In the genomic region with DNA sequence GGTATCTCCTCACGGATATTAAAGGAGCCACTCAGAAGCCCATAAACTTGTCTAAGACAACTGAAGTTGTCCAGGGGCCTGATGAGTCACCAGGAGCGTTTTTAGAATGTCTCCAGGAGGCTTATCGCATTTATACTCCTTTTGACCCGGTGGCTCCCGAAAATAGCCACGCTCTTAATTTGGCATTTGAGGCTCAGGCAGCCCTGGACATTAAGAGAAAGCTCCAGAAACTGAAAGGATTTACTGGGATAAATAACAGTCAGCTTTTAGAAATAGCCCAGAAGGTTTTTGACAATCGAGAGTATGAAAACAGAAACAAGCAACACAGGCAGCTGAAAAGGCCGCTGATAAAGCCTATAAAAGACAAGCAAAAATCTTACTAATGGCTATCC, we compare ENCODE assay signal across 1 cellular context.
TF ChIP-seq lines count a peak whose summit lies in the region.

No MANE protein-coding gene starts in this region.

TF ChIP-seq in K562, 482 proteins besides CTCF, POLR2A, EP300 and RAD21 (continued from another document):
- peak; percentile 46 for TF ChIP-seq TEAD4 (IDR thresholded peaks at IDR 0.05; ENCODE audit: low read length)
- no peak for TF ChIP-seq TEAD4 (CRISPR knock-in tag; IDR thresholded peaks at IDR 0.05; ENCODE audit: borderline replicate concordance)
- TF ChIP-seq ARNT (IDR thresholded peaks at IDR 0.05), result 0 out of 4 replicates have a peak, but pooled peaks of 1 of the 2 experiments have one; percentile 12
- TF ChIP-seq U2AF1 (optimal IDR thresholded peaks at IDR 0.05; ENCODE audit: low read depth, low read length), result no peak
- TF ChIP-seq GTF2B (IDR thresholded peaks at IDR 0.05; ENCODE audit: extremely low read depth, insufficient read length), result no peak
- TF ChIP-seq DPF2 (IDR thresholded peaks at IDR 0.05), result peak; percentile 74; the same call in 1 of the 2 replicates
- TF ChIP-seq EP400 (IDR thresholded peaks at IDR 0.05), result no peak
- no peak for TF ChIP-seq ZNF707 (CRISPR knock-in tag; conservative IDR thresholded peaks at IDR 0.05)
- TF ChIP-seq ARID1B (IDR thresholded peaks at IDR 0.05), result peak; percentile 70
- 0 out of 2 replicates have a peak, but pooled peaks have one; percentile 27 for TF ChIP-seq GTF2E2 (tag; IDR thresholded peaks at IDR 0.05)
- peak; percentile 39; the same call in 1 of the 2 replicates for TF ChIP-seq POLR2AphosphoS5 (IDR thresholded peaks at IDR 0.05; ENCODE audit: control insufficient read depth, insufficient read depth, low read depth, low read length)
- no peak; the same call in 1 of the 2 replicates for TF ChIP-seq ZNF592 (IDR thresholded peaks at IDR 0.05)
- TF ChIP-seq, protein P1, sequence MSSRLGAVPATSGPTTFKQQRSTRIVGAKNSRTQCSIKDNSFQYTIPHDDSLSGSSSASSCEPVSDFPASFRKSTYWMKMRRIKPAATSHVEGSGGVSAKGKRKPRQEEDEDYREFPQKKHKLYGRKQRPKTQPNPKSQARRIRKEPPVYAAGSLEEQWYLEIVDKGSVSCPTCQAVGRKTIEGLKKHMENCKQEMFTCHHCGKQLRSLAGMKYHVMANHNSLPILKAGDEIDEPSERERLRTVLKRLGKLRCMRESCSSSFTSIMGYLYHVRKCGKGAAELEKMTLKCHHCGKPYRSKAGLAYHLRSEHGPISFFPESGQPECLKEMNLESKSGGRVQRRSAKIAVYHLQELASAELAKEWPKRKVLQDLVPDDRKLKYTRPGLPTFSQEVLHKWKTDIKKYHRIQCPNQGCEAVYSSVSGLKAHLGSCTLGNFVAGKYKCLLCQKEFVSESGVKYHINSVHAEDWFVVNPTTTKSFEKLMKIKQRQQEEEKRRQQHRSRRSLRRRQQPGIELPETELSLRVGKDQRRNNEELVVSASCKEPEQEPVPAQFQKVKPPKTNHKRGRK (tag; IDR thresholded peaks at IDR 0.05), result no peak
- TF ChIP-seq, protein P2, sequence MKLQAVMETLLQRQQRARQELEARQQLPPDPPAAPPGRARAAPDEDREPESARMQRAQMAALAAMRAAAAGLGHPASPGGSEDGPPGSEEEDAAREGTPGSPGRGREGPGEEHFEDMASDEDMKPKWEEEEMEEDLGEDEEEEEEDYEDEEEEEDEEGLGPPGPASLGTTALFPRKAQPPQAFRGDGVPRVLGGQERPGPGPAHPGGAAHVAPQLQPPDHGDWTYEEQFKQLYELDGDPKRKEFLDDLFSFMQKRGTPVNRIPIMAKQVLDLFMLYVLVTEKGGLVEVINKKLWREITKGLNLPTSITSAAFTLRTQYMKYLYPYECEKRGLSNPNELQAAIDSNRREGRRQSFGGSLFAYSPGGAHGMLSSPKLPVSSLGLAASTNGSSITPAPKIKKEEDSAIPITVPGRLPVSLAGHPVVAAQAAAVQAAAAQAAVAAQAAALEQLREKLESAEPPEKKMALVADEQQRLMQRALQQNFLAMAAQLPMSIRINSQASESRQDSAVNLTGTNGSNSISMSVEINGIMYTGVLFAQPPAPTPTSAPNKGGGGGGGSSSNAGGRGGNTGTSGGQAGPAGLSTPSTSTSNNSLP (IDR thresholded peaks at IDR 0.05; ENCODE audit: borderline replicate concordance, low read depth, low read length), result peak; percentile 84; the same call in 1 of the 2 replicates
- no peak for TF ChIP-seq TCFL5 (CRISPR knock-in tag; conservative IDR thresholded peaks at IDR 0.05)
- TF ChIP-seq JUND (IDR thresholded peaks at IDR 0.05; ENCODE audit: borderline replicate concordance, low read depth, low read length), result peak; percentile 94
- TF ChIP-seq JUND (tag; IDR thresholded peaks at IDR 0.05; ENCODE audit: borderline replicate concordance, low read depth, low read length), result peak; percentile 90; the same call in 1 of the 3 replicates
- no peak; the same call in 1 of the 2 replicates for TF ChIP-seq SMARCC2 (IDR thresholded peaks at IDR 0.05; ENCODE audit: low read depth)
- TF ChIP-seq PML (IDR thresholded peaks at IDR 0.05; ENCODE audit: low read length), result peak; percentile 51; the same call in 1 of the 2 replicates
- TF ChIP-seq AFF1 (IDR thresholded peaks at IDR 0.05; ENCODE audit: low read depth in 1 of 2, partially characterized antibody in 2 of 2), result no peak
- TF ChIP-seq, protein P3, sequence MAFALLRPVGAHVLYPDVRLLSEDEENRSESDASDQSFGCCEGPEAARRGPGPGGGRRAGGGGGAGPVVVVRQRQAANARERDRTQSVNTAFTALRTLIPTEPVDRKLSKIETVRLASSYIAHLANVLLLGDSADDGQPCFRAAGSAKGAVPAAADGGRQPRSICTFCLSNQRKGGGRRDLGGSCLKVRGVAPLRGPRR (CRISPR knock-in tag; IDR thresholded peaks at IDR 0.05), result no peak
- peak; percentile 75 for TF ChIP-seq SMARCA4 (IDR thresholded peaks at IDR 0.05)
- TF ChIP-seq MEF2D (tag; conservative IDR thresholded peaks at IDR 0.05; ENCODE audit: low read depth), result peak; percentile 75
- TF ChIP-seq LCOR (CRISPR knock-in tag; IDR thresholded peaks at IDR 0.05), result 0 out of 2 replicates have a peak, but pooled peaks have one; percentile 32
- TF ChIP-seq RBBP5 (IDR thresholded peaks at IDR 0.05; ENCODE audit: borderline replicate concordance, insufficient read depth, low read length, poor library complexity, severe bottlenecking), result no peak
- no peak for TF ChIP-seq ZNF140 (CRISPR knock-in tag; IDR thresholded peaks at IDR 0.05)
- no peak for TF ChIP-seq PKNOX1 (IDR thresholded peaks at IDR 0.05)
- TF ChIP-seq L3MBTL2 (IDR thresholded peaks at IDR 0.05), result peak; percentile 31; the same call in 1 of the 2 replicates
- TF ChIP-seq ZBTB12 (CRISPR knock-in tag; IDR thresholded peaks at IDR 0.05), result no peak
- no peak for TF ChIP-seq RBM39 (optimal IDR thresholded peaks at IDR 0.05; ENCODE audit: low read depth, low read length)
- no peak for TF ChIP-seq HCFC1 (IDR thresholded peaks at IDR 0.05; ENCODE audit: low read depth, low read length)
- peak in 1 of 3 experiments; percentile 31 for TF ChIP-seq YY1 (IDR thresholded peaks at IDR 0.05; ENCODE audit: borderline replicate concordance in 1 of 3, control insufficient read depth in 1 of 3, extremely low read depth in 1 of 3, insufficient read depth in 3 of 3, insufficient read length in 1 of 3, insufficient replicate concordance in 2 of 3, low read depth in 1 of 3, low read length in 2 of 3)
- TF ChIP-seq, protein P4, sequence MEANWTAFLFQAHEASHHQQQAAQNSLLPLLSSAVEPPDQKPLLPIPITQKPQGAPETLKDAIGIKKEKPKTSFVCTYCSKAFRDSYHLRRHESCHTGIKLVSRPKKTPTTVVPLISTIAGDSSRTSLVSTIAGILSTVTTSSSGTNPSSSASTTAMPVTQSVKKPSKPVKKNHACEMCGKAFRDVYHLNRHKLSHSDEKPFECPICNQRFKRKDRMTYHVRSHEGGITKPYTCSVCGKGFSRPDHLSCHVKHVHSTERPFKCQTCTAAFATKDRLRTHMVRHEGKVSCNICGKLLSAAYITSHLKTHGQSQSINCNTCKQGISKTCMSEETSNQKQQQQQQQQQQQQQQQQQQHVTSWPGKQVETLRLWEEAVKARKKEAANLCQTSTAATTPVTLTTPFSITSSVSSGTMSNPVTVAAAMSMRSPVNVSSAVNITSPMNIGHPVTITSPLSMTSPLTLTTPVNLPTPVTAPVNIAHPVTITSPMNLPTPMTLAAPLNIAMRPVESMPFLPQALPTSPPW (CRISPR knock-in tag; IDR thresholded peaks at IDR 0.05), result peak; percentile 3; the same call in 1 of the 2 replicates
- no peak for TF ChIP-seq XRCC4 (IDR thresholded peaks at IDR 0.05; ENCODE audit: extremely low read depth, insufficient read depth, insufficient read length)
- no peak for TF ChIP-seq NR2C2 (CRISPR knock-in tag; IDR thresholded peaks at IDR 0.05)
- no peak for TF ChIP-seq NR2C2 (tag; IDR thresholded peaks at IDR 0.05)
- TF ChIP-seq FOSL1 (tag; conservative IDR thresholded peaks at IDR 0.05), result peak; percentile 90
- peak; percentile 42; the same call in 1 of the 2 replicates for TF ChIP-seq ZFX (CRISPR knock-in tag; IDR thresholded peaks at IDR 0.05)
- peak; percentile 59 for TF ChIP-seq CBFA2T3 (IDR thresholded peaks at IDR 0.05)
- TF ChIP-seq POLR3A (IDR thresholded peaks at IDR 0.05; ENCODE audit: borderline replicate concordance, extremely low read depth, insufficient read depth, insufficient read length), result no peak
- no peak for TF ChIP-seq HNRNPUL1 (IDR thresholded peaks at IDR 0.05; ENCODE audit: low read length)
- 0 out of 2 replicates have a peak, but pooled peaks have one; percentile 20 for TF ChIP-seq NFE2 (IDR thresholded peaks at IDR 0.05; ENCODE audit: low read depth)
- peak; percentile 89 for TF ChIP-seq MEF2A (IDR thresholded peaks at IDR 0.05; ENCODE audit: control insufficient read depth, low read depth, low read length)
- no peak for TF ChIP-seq NFIX (CRISPR knock-in tag; IDR thresholded peaks at IDR 0.05; ENCODE audit: low read depth)
- TF ChIP-seq HMGN3 (IDR thresholded peaks at IDR 0.05; ENCODE audit: borderline replicate concordance, extremely low read depth, insufficient read length, low read depth, low read length), result no peak
- no peak for TF ChIP-seq POLR2AphosphoS2 (IDR thresholded peaks at IDR 0.05; ENCODE audit: low read length)
- TF ChIP-seq SAP30 (IDR thresholded peaks at IDR 0.05; ENCODE audit: borderline replicate concordance, insufficient read depth, low read depth, low read length, poor library complexity, severe bottlenecking), result no peak
- TF ChIP-seq SLC30A9 (CRISPR knock-in tag; IDR thresholded peaks at IDR 0.05), result no peak
